In genomic region chr12:69284131-69284530, GRCh38 we compare ENCODE assay signal across 8 cellular contexts. TPM values are rescaled to one million over a fixed set of nuclear protein-coding genes. Genes with fewer than 3 reads are reported as not detected.
DNase-seq lines count a peak whose midpoint lies in the region; ATAC-seq and TF ChIP-seq lines count a peak whose summit lies in the region.

No MANE protein-coding gene starts in this region.

- CTCF ChIA-PET in activated CD4-positive, alpha-beta T cell treated with anti-CD3 and anti-CD28 coated beads for 36 hours (lab: Charles Lee), result interaction anchor here (1.5 kb wide), 1 partner anchor 73 kb away, joined by 4 read pairs; no protein-coding TSS in a partner anchor

- H3K27ac Mint-ChIP-seq in activated CD4-positive, alpha-beta T cell treated with anti-CD3 and anti-CD28 coated beads for 36 hours, result no peak overlapping the region
- no peak overlapping the region for H3K27ac Mint-ChIP-seq in central memory CD8-positive, alpha-beta T cell (ENCODE audit: low read depth)

- peak; percentile 39 for ATAC-seq in activated CD4-positive, alpha-beta T cell treated with anti-CD3 and anti-CD28 coated beads for 36 hours
- ATAC-seq in RWPE2 (ENCODE audit: low read depth), result peak; percentile 75
- peak; percentile 36 for ATAC-seq in central memory CD8-positive, alpha-beta T cell (replicated peaks; ENCODE audit: extremely low read depth, poor library complexity, severe bottlenecking)
- no peak for ATAC-seq in HG03039 (IDR thresholded peaks at IDR 0.05; ENCODE audit: unreplicated experiment)

- H3K9ac ChIP-seq in skeletal muscle satellite cell (ENCODE audit: low read depth, low read length), result peak overlapping the region; percentile 8

- peak overlapping the region; percentile 72 for H3K4me2 ChIP-seq in skeletal muscle satellite cell (ENCODE audit: low read length)

- H3K27ac ChIP-seq in RWPE2 (ENCODE audit: poor library complexity, severe bottlenecking), result no peak overlapping the region

- H3K27me3 Mint-ChIP-seq in activated CD4-positive, alpha-beta T cell treated with anti-CD3 and anti-CD28 coated beads for 36 hours, result peaks cover 2% of the 10 kb centered on the region
- H3K27me3 Mint-ChIP-seq in central memory CD8-positive, alpha-beta T cell, result peaks cover 14% of the 10 kb centered on the region

- H3K4me1 ChIP-seq in RWPE2 (ENCODE audit: insufficient read depth, poor library complexity, severe bottlenecking) (peaks cover 6% of the 10 kb centered on the region), skeletal muscle satellite cell (ENCODE audit: control insufficient read depth, insufficient read depth, low read length) (peaks cover 11% of the 10 kb centered on the region)

- no peak overlapping the region for H3K4me3 ChIP-seq in RWPE2 (ENCODE audit: severe bottlenecking)
- peak overlapping the region; percentile 32 for H3K4me3 ChIP-seq in skeletal muscle satellite cell (ENCODE audit: low read length)

- H3K9me3 Mint-ChIP-seq in activated CD4-positive, alpha-beta T cell treated with anti-CD3 and anti-CD28 coated beads for 36 hours (ENCODE audit: low read depth), result no peaks in the 10 kb centered on the region
- H3K9me3 Mint-ChIP-seq in central memory CD8-positive, alpha-beta T cell, result no peaks in the 10 kb centered on the region

- H3K36me3 ChIP-seq in RWPE2 (ENCODE audit: low read depth) (no peaks in the 10 kb centered on the region), skeletal muscle satellite cell (ENCODE audit: insufficient read depth, low read length) (no peaks in the 10 kb centered on the region)

- H3K9me3 ChIP-seq in RWPE2 (ENCODE audit: severe bottlenecking), result no peaks in the 10 kb centered on the region
- H3K9me3 ChIP-seq in skeletal muscle satellite cell (replicated peaks; ENCODE audit: low read length), result no peaks in the 10 kb centered on the region

- POLR2A ChIA-PET in activated CD4-positive, alpha-beta T cell treated with anti-CD3 and anti-CD28 coated beads for 36 hours (lab: Charles Lee), result no interaction called here

- peak; percentile 44 for DNase-seq in activated CD4-positive, alpha-beta T cell treated with anti-CD3 and anti-CD28 coated beads for 36 hours
- no peak for DNase-seq in activated CD4-positive, alpha-beta T cell treated with anti-CD3 and anti-CD28 coated beads, Interleukin-2, amount 50 U/mL, for 4 hours
- peak in 73 of 76 experiments; percentile 32 to 88 (median 73) for DNase-seq in HUDEP-2 (lab: John Stamatoyannopoulos, UW; ENCODE audit: unreplicated experiment in 76 of 76)
- peak; percentile 72 for DNase-seq in RWPE2 (ENCODE audit: low spot score)
- DNase-seq in central memory CD8-positive, alpha-beta T cell (ENCODE audit: low spot score in 2 of 2), result no peak
- DNase-seq in iris pigment epithelial cell (ENCODE audit: low read depth), result peak; percentile 73

- H3K27me3 ChIP-seq in RWPE2 (ENCODE audit: insufficient read depth, poor library complexity, severe bottlenecking), result no peaks in the 10 kb centered on the region
- peaks cover 4% of the 10 kb centered on the region for H3K27me3 ChIP-seq in skeletal muscle satellite cell (ENCODE audit: control insufficient read depth, insufficient read depth, low read length)

- TF ChIP-seq CTCF in RWPE2 (IDR thresholded peaks at IDR 0.05; ENCODE audit: poor library complexity, severe bottlenecking), result no peak

- H3K4me1 Mint-ChIP-seq in activated CD4-positive, alpha-beta T cell treated with anti-CD3 and anti-CD28 coated beads for 36 hours, result peaks cover 17% of the 10 kb centered on the region
- H3K4me1 Mint-ChIP-seq in central memory CD8-positive, alpha-beta T cell, result peaks cover 23% of the 10 kb centered on the region

- intact Hi-C loops in activated CD4-positive, alpha-beta T cell treated with anti-CD3 and anti-CD28 coated beads for 36 hours (cut with DNase I, micrococcal nuclease), result no loop called here

- no peaks in the 10 kb centered on the region for H3K36me3 Mint-ChIP-seq in activated CD4-positive, alpha-beta T cell treated with anti-CD3 and anti-CD28 coated beads for 36 hours (ENCODE audit: low read depth)
- peaks cover 2% of the 10 kb centered on the region for H3K36me3 Mint-ChIP-seq in central memory CD8-positive, alpha-beta T cell (ENCODE audit: insufficient read depth)

- H3K4me3 Mint-ChIP-seq in activated CD4-positive, alpha-beta T cell treated with anti-CD3 and anti-CD28 coated beads for 36 hours, result no peak overlapping the region
- peak overlapping the region; percentile 57 for H3K4me3 Mint-ChIP-seq in central memory CD8-positive, alpha-beta T cell

RNA-seq across cellular contexts. Expression of gene CPSF6, which starts 44.8 kb away (rescaled TPM):
- 100 to 1,000 TPM; 107 to 109 TPM for total RNA-seq in activated CD4-positive, alpha-beta T cell treated with anti-CD3 and anti-CD28 coated beads for 36 hours
- 18.6 and 19.3 TPM in 2 replicates for total RNA-seq in skeletal muscle satellite cell (2012; rRNA removed)

Comparison
In these comparisons a context has a peak if more than half of its experiments do, and no peak if none do; other contexts are left out.
1. DNase-seq: peak in activated CD4-positive, alpha-beta T cell treated with anti-CD3 and anti-CD28 coated beads for 36 hours (single experiment), HUDEP-2 (73 of 76), RWPE2 (single experiment) and iris pigment epithelial cell (single experiment); none in activated CD4-positive, alpha-beta T cell treated with anti-CD3 and anti-CD28 coated beads, Interleukin-2, amount 50 U/mL, for 4 hours (0 of 2) and central memory CD8-positive, alpha-beta T cell (0 of 2).